Comparison of ENCODE assay signal across 1 cellular context in the genomic region with DNA sequence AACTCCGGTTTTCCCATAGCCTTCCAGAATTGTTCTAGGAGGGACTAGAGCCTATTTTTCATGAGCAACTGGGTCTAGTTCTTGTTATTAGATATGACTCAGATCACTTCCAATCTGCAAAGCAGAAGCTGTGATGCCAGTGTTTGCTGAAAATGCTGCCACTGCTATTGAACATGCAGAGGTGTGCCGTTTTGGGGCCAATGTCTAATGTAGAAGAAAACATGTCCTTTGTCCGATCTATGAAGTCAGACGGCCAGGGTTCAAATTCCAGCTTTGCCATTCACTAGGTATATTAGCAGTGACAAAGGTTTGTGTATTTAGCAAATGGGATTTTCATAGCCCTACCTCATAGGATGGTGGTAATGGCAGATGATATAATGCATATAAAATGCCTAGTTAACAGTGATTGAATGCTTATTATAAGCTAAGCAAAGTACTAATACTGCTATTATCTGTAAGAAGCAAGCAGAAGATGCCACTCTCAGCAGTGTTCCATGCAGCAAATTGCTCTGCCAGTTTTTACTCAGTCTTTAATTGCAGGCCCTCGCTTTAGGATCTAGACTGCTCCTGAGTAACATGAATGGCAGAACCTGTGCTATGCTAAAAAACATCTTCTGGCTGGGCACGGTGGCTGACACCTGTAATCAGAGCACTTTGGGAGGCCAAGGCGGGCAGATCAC.
TF ChIP-seq lines count a peak whose summit lies in the region.

No MANE protein-coding gene starts in this region.

TF ChIP-seq in HepG2, 621 proteins besides CTCF, POLR2A, EP300 and RAD21 (continued from another document):
- no peak for TF ChIP-seq ZNF687 (CRISPR knock-in tag; IDR thresholded peaks at IDR 0.05)
- TF ChIP-seq NR2F1 (CRISPR knock-in tag; IDR thresholded peaks at IDR 0.05): 0 out of 4 replicates have a peak, but pooled peaks of 1 of the 2 experiments have one; percentile 46
- TF ChIP-seq SAFB2 (CRISPR knock-in tag; IDR thresholded peaks at IDR 0.05; ENCODE audit: borderline replicate concordance, low read depth): no peak
- TF ChIP-seq ZNF232 (CRISPR knock-in tag; IDR thresholded peaks at IDR 0.05; ENCODE audit: borderline replicate concordance): peak; percentile 98; the same call in 1 of the 2 replicates
- TF ChIP-seq, protein P1, sequence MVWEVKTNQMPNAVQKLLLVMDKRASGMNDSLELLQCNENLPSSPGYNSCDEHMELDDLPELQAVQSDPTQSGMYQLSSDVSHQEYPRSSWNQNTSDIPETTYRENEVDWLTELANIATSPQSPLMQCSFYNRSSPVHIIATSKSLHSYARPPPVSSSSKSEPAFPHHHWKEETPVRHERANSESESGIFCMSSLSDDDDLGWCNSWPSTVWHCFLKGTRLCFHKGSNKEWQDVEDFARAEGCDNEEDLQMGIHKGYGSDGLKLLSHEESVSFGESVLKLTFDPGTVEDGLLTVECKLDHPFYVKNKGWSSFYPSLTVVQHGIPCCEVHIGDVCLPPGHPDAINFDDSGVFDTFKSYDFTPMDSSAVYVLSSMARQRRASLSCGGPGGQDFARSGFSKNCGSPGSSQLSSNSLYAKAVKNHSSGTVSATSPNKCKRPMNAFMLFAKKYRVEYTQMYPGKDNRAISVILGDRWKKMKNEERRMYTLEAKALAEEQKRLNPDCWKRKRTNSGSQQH (CRISPR knock-in tag; IDR thresholded peaks at IDR 0.05; ENCODE audit: low read depth): no peak
- TF ChIP-seq NFE2L2 (IDR thresholded peaks at IDR 0.05; ENCODE audit: low read length): no peak
- peak; percentile 38; the same call in 1 of the 3 replicates for TF ChIP-seq MXI1 (IDR thresholded peaks at IDR 0.05; ENCODE audit: borderline replicate concordance, low read depth, low read length)
- TF ChIP-seq FOXM1 (CRISPR knock-in tag; IDR thresholded peaks at IDR 0.05): no peak
- no peak for TF ChIP-seq MNT (IDR thresholded peaks at IDR 0.05)
- TF ChIP-seq, protein P2, sequence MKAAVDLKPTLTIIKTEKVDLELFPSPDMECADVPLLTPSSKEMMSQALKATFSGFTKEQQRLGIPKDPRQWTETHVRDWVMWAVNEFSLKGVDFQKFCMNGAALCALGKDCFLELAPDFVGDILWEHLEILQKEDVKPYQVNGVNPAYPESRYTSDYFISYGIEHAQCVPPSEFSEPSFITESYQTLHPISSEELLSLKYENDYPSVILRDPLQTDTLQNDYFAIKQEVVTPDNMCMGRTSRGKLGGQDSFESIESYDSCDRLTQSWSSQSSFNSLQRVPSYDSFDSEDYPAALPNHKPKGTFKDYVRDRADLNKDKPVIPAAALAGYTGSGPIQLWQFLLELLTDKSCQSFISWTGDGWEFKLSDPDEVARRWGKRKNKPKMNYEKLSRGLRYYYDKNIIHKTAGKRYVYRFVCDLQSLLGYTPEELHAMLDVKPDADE (CRISPR knock-in tag; IDR thresholded peaks at IDR 0.05): no peak
- TF ChIP-seq HDAC1 (CRISPR knock-in tag; IDR thresholded peaks at IDR 0.05): peak; percentile 93
- TF ChIP-seq ATAD3A (CRISPR knock-in tag; IDR thresholded peaks at IDR 0.05): no peak
- TF ChIP-seq, protein P3, sequence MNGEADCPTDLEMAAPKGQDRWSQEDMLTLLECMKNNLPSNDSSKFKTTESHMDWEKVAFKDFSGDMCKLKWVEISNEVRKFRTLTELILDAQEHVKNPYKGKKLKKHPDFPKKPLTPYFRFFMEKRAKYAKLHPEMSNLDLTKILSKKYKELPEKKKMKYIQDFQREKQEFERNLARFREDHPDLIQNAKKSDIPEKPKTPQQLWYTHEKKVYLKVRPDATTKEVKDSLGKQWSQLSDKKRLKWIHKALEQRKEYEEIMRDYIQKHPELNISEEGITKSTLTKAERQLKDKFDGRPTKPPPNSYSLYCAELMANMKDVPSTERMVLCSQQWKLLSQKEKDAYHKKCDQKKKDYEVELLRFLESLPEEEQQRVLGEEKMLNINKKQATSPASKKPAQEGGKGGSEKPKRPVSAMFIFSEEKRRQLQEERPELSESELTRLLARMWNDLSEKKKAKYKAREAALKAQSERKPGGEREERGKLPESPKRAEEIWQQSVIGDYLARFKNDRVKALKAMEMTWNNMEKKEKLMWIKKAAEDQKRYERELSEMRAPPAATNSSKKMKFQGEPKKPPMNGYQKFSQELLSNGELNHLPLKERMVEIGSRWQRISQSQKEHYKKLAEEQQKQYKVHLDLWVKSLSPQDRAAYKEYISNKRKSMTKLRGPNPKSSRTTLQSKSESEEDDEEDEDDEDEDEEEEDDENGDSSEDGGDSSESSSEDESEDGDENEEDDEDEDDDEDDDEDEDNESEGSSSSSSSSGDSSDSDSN (CRISPR knock-in tag; IDR thresholded peaks at IDR 0.05): no peak
- TF ChIP-seq TARDBP (CRISPR knock-in tag; IDR thresholded peaks at IDR 0.05): peak; percentile 84; the same call in 1 of the 2 replicates
- no peak for TF ChIP-seq ZNF883 (CRISPR knock-in tag; IDR thresholded peaks at IDR 0.05; ENCODE audit: not compliant biosample characterization)
- TF ChIP-seq PPARG (CRISPR knock-in tag; conservative IDR thresholded peaks at IDR 0.05): peak; percentile 80
- no peak for TF ChIP-seq SP4 (CRISPR knock-in tag; IDR thresholded peaks at IDR 0.05)
- TF ChIP-seq PAF1 (CRISPR knock-in tag; IDR thresholded peaks at IDR 0.05): no peak
- no peak for TF ChIP-seq RELA (CRISPR knock-in tag; IDR thresholded peaks at IDR 0.05)
- TF ChIP-seq SNAPC2 (CRISPR knock-in tag; IDR thresholded peaks at IDR 0.05): peak; percentile 54; the same call in 1 of the 2 replicates
- TF ChIP-seq RBM39 (IDR thresholded peaks at IDR 0.05; ENCODE audit: low read depth, low read length, poor library complexity, severe bottlenecking): no peak
- TF ChIP-seq ZNF331 (CRISPR knock-in tag; IDR thresholded peaks at IDR 0.05): peak; percentile 71; the same call in 1 of the 2 replicates
- TF ChIP-seq, protein P4, sequence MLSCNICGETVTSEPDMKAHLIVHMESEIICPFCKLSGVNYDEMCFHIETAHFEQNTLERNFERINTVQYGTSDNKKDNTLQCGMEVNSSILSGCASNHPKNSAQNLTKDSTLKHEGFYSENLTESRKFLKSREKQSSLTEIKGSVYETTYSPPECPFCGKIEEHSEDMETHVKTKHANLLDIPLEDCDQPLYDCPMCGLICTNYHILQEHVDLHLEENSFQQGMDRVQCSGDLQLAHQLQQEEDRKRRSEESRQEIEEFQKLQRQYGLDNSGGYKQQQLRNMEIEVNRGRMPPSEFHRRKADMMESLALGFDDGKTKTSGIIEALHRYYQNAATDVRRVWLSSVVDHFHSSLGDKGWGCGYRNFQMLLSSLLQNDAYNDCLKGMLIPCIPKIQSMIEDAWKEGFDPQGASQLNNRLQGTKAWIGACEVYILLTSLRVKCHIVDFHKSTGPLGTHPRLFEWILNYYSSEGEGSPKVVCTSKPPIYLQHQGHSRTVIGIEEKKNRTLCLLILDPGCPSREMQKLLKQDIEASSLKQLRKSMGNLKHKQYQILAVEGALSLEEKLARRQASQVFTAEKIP (CRISPR knock-in tag; IDR thresholded peaks at IDR 0.05; ENCODE audit: borderline replicate concordance): no peak
- peak; percentile 80 for TF ChIP-seq TRIM24 (CRISPR knock-in tag; IDR thresholded peaks at IDR 0.05)
- no peak for TF ChIP-seq SIN3B (IDR thresholded peaks at IDR 0.05; ENCODE audit: low read length)
- TF ChIP-seq ZBTB39 (CRISPR knock-in tag; IDR thresholded peaks at IDR 0.05): peak; percentile 4; the same call in 1 of the 2 replicates
- peak; percentile 93 for TF ChIP-seq SOX5 (CRISPR knock-in tag; IDR thresholded peaks at IDR 0.05; ENCODE audit: borderline replicate concordance)
- no peak for TF ChIP-seq STAT5B (CRISPR knock-in tag; IDR thresholded peaks at IDR 0.05)
- 0 out of 2 replicates have a peak, but pooled peaks have one; percentile 27 for TF ChIP-seq SRF (IDR thresholded peaks at IDR 0.05; ENCODE audit: low read depth, low read length)
- TF ChIP-seq ZNF44 (CRISPR knock-in tag; IDR thresholded peaks at IDR 0.05): no peak
- peak; percentile 75; the same call in 1 of the 2 replicates for TF ChIP-seq ESRRA (CRISPR knock-in tag; IDR thresholded peaks at IDR 0.05; ENCODE audit: low read depth)
- TF ChIP-seq RFX5 (IDR thresholded peaks at IDR 0.05; ENCODE audit: low read depth, low read length): no peak
- no peak for TF ChIP-seq MXD1 (CRISPR knock-in tag; IDR thresholded peaks at IDR 0.05)
- no peak for TF ChIP-seq MLLT10 (CRISPR knock-in tag; IDR thresholded peaks at IDR 0.05)
- no peak for TF ChIP-seq SNRNP70 (IDR thresholded peaks at IDR 0.05; ENCODE audit: low read depth, low read length)
